ENCODE assay signal across 1 cellular context in genomic region chr1:213585959-213586608, GRCh38.
TF ChIP-seq lines count a peak whose summit lies in the region.

No MANE protein-coding gene starts in this region.

TF ChIP-seq in HepG2, 621 proteins besides CTCF, POLR2A, EP300 and RAD21 (continued from another document):
- no peak for TF ChIP-seq ZNF564 (CRISPR knock-in tag; IDR thresholded peaks at IDR 0.05)
- no peak for TF ChIP-seq ZNF264 (CRISPR knock-in tag; IDR thresholded peaks at IDR 0.05)
